In genomic region chr14:89351364-89351957, GRCh38 we compare ENCODE assay signal across 8 cellular contexts.
DNase-seq lines count a peak whose midpoint lies in the region; ATAC-seq and TF ChIP-seq lines count a peak whose summit lies in the region.

No MANE protein-coding gene starts in this region.

- ATAC-seq in HG03442 (IDR thresholded peaks at IDR 0.05; ENCODE audit: unreplicated experiment) (peak; percentile 74), WTC11 (peak; percentile 67), HG02763 (IDR thresholded peaks at IDR 0.05; ENCODE audit: unreplicated experiment) (no peak)

- H3K4me1 ChIP-seq in iPS DF 6.9 (ENCODE audit: control insufficient read depth, insufficient read depth, low read length) = peaks cover 6% of the 10 kb centered on the region; the same call in 1 of the 2 replicates

- peak overlapping the region; percentile 49 for H3K4me3 Mint-ChIP-seq in WTC11

- POLR2A ChIA-PET in AG04450 (lab: Yijun Ruan, JAX) = interaction anchor here (1.1 kb wide), 1 partner anchor 48 kb away, joined by 3 read pairs; no protein-coding TSS in a partner anchor
- POLR2A ChIA-PET in WTC11 (lab: Charles Lee) = interaction anchor here (0.6 kb wide), 1 partner anchor 329 kb away, joined by 3 read pairs; no protein-coding TSS in a partner anchor

- peak overlapping the region; percentile 98 for H3K27ac Mint-ChIP-seq in WTC11

- H3K27ac ChIP-seq in AG04450 (ENCODE audit: low read depth, low read length) (peak overlapping the region; percentile 84), iPS DF 6.9 (ENCODE audit: low read length) (peak overlapping the region; percentile 62), temporal lobe (ENCODE audit: low read depth, low read length) (peak overlapping the region; percentile 39)

- H3K9me3 ChIP-seq in AG04450 (ENCODE audit: control insufficient read depth, insufficient read depth, low read length) (no peaks in the 10 kb centered on the region), iPS DF 6.9 (ENCODE audit: control insufficient read depth, insufficient read depth, low read length) (no peaks in the 10 kb centered on the region)

- H3K27me3 Mint-ChIP-seq in WTC11 (ENCODE audit: low read depth) = no peaks in the 10 kb centered on the region

- no CpG with 5 or more reads among the region's 11 CpGs for WGBS in iPS DF 6.9 (ENCODE audit: insufficient coverage, insufficient read length)

- peak; percentile 32 for TF ChIP-seq POLR2A in GM19193 (IDR thresholded peaks at IDR 0.05; ENCODE audit: extremely low read depth, insufficient read depth, insufficient read length)

- no peak overlapping the region for H3K4me3 ChIP-seq in AG04450 (ENCODE audit: low read depth, low read length)
- H3K4me3 ChIP-seq in iPS DF 6.9 (ENCODE audit: low read length) = no peak overlapping the region

- H3K27me3 ChIP-seq in AG04450 (ENCODE audit: control insufficient read depth, insufficient read depth, low read length) (no peaks in the 10 kb centered on the region), iPS DF 6.9 (ENCODE audit: control insufficient read depth, insufficient read depth, low read length) (no peaks in the 10 kb centered on the region)

- peaks cover 9% of the 10 kb centered on the region; the same call in 1 of the 2 replicates for H3K36me3 ChIP-seq in iPS DF 6.9 (ENCODE audit: control insufficient read depth, insufficient read depth, low read length)

- TF ChIP-seq CTCF in AG04450 (IDR thresholded peaks at IDR 0.05; ENCODE audit: low read depth, low read length) (no peak), WTC11 (IDR thresholded peaks at IDR 0.05) (no peak)

- H3K9me3 Mint-ChIP-seq in WTC11 = 0 out of 2 replicates have a peak, but pooled peaks cover 5% of the 10 kb centered on the region

- peaks cover 40% of the 10 kb centered on the region for H3K36me3 Mint-ChIP-seq in WTC11

- CTCF ChIA-PET in AG04450 (lab: Charles Lee) = interaction anchor here (0.7 kb wide), 1 partner anchor 588 kb away, joined by 3 read pairs; no protein-coding TSS in a partner anchor
- CTCF ChIA-PET in WTC11 (lab: Charles Lee) = no interaction called here

- peaks cover 82% of the 10 kb centered on the region for H3K4me1 Mint-ChIP-seq in WTC11

- DNase-seq in AG04450 (ENCODE audit: low read depth, low spot score) = no peak
- peak; percentile 27 for DNase-seq in WTC11 (ENCODE audit: low spot score)
- DNase-seq in iPS DF 6.9 (ENCODE audit: low read depth, low spot score) = no peak
- DNase-seq in NCI-H524 treated with DMSO at 0.1 percent for 48 hours (lab: John Stamatoyannopoulos, UW) = no peak

TF ChIP-seq in WTC11, 78 proteins besides CTCF, POLR2A, EP300 and RAD21:
- TF ChIP-seq GABPB1 (CRISPR knock-in tag; IDR thresholded peaks at IDR 0.05) (peak; percentile 60), FOXP4 (CRISPR knock-in tag; IDR thresholded peaks at IDR 0.05) (peak; percentile 22; the same call in 1 of the 2 replicates), ZNF425 (CRISPR knock-in tag; conservative IDR thresholded peaks at IDR 0.05) (no peak)
TF ChIP-seq in WTC11: peak in this region for 2.
